In genomic region chr2:238263204-238264071, GRCh38 we compare ENCODE assay signal across 8 cellular contexts. TPM values are rescaled to one million over a fixed set of nuclear protein-coding genes. Genes with fewer than 3 reads are reported as not detected.
DNase-seq lines count a peak whose midpoint lies in the region; ATAC-seq, FAIRE-seq and TF ChIP-seq lines count a peak whose summit lies in the region.

No MANE protein-coding gene starts in this region.

- peak; percentile 29 for DNase-seq in NCI-H2171 (lab: John Stamatoyannopoulos, UW)
- DNase-seq in WERI-Rb-1, result peak; percentile 91
- DNase-seq in caudate nucleus (lab: John Stamatoyannopoulos, UW), result peak in 60 of 61 donors; percentile 24 to 95 (median 82)
- DNase-seq in keratinocyte (ENCODE audit: low read depth, low spot score), result peak; percentile 52
- DNase-seq in stimulated activated CD4-positive, alpha-beta T cell treated with anti-CD3 and anti-CD28 coated beads, Interleukin-15, amount 100 ng/mL, for 1 hour (ENCODE audit: low read depth in 1 of 2, low spot score in 1 of 2), result peak; percentile 43 to 57

- FAIRE-seq in keratinocyte (lab: Jason Lieb, UNC), result peak; percentile 89

- H2AFZ ChIP-seq in ACC112 (ENCODE audit: low read length, unreplicated experiment) (peak overlapping the region; percentile 62), keratinocyte (ENCODE audit: control insufficient read depth, low read length) (no peak overlapping the region)

- TF ChIP-seq CTCF in WERI-Rb-1 (IDR thresholded peaks at IDR 0.05; ENCODE audit: low read depth, low read length) (peak; percentile 89), keratinocyte (optimal IDR thresholded peaks at IDR 0.05 in 1 of 3, IDR thresholded peaks at IDR 0.05 in 1 of 3, conservative IDR thresholded peaks at IDR 0.05 in 1 of 3; ENCODE audit: extremely low read depth in 1 of 3, insufficient read depth in 2 of 3, low read length in 3 of 3) (peak; percentile 76 to 93 (median 80))

- H3K79me2 ChIP-seq in ACC112 (ENCODE audit: control insufficient read depth, insufficient read depth, low read length, unreplicated experiment) (no peaks in the 10 kb centered on the region), keratinocyte (ENCODE audit: control insufficient read depth, insufficient read depth, low read length) (no peaks in the 10 kb centered on the region)

- ATAC-seq in GM18502 (IDR thresholded peaks at IDR 0.05; ENCODE audit: poor library complexity, unreplicated experiment) (peak; percentile 45), GM19467 (IDR thresholded peaks at IDR 0.05; ENCODE audit: unreplicated experiment) (no peak)

- H3K4me3 ChIP-seq in ACC112 (ENCODE audit: low read depth, low read length), result no peak overlapping the region
- H3K4me3 ChIP-seq in WERI-Rb-1 (ENCODE audit: low read depth, low read length), result no peak overlapping the region
- no peak overlapping the region for H3K4me3 ChIP-seq in keratinocyte (ENCODE audit: control insufficient read depth in 2 of 3, extremely low read depth in 1 of 3, insufficient read depth in 2 of 3, low read depth in 1 of 3, low read length in 3 of 3)

- peak overlapping the region; percentile 27; the same call in 1 of the 2 replicates for H3K27ac ChIP-seq in ACC112 (ENCODE audit: low read depth, low read length)
- no peak overlapping the region for H3K27ac ChIP-seq in WERI-Rb-1
- H3K27ac ChIP-seq in caudate nucleus (ENCODE audit: low read depth, low read length), result no peak overlapping the region
- no peak overlapping the region for H3K27ac ChIP-seq in keratinocyte (ENCODE audit: control insufficient read depth, insufficient read depth, low read length)

- H3K36me3 ChIP-seq in ACC112 (ENCODE audit: insufficient read depth, low read length) (no peaks in the 10 kb centered on the region), WERI-Rb-1 (peaks cover 11% of the 10 kb centered on the region), keratinocyte (ENCODE audit: control insufficient read depth in 2 of 2, extremely low read depth in 1 of 2, insufficient read depth in 2 of 2, low read length in 2 of 2) (peaks cover 0 to 10% of the 10 kb centered on the region in 2 experiments)

- no peaks in the 10 kb centered on the region for H4K20me1 ChIP-seq in keratinocyte (ENCODE audit: control insufficient read depth, extremely low read depth, insufficient read depth, low read length)

- peaks cover 4% of the 10 kb centered on the region for H3K4me1 ChIP-seq in ACC112 (ENCODE audit: control insufficient read depth, insufficient read depth, low read length, unreplicated experiment)
- H3K4me1 ChIP-seq in keratinocyte (ENCODE audit: control insufficient read depth, extremely low read depth, insufficient read depth, low read length), result peaks cover 19% of the 10 kb centered on the region

- dilution Hi-C loops in keratinocyte (cut with MboI; ENCODE audit: extremely low pct_ligation_motif_present, low sequenced_read_pairs), result no loop called here

- H3K9me1 ChIP-seq in keratinocyte (ENCODE audit: control insufficient read depth, extremely low read depth, insufficient read depth, low read length), result no peaks in the 10 kb centered on the region

- H3K9me3 ChIP-seq in WERI-Rb-1 (ENCODE audit: severe bottlenecking), result no peaks in the 10 kb centered on the region
- H3K9me3 ChIP-seq in keratinocyte (ENCODE audit: control insufficient read depth, low read depth, low read length), result no peaks in the 10 kb centered on the region

- H3K9ac ChIP-seq in keratinocyte (ENCODE audit: control insufficient read depth, extremely low read depth, insufficient read depth, low read length), result no peak overlapping the region

- no peak overlapping the region for H3K4me2 ChIP-seq in keratinocyte (ENCODE audit: control insufficient read depth, extremely low read depth, insufficient read depth, low read depth, low read length)

- H3K27me3 ChIP-seq in ACC112 (ENCODE audit: insufficient read depth, low read length) (no peaks in the 10 kb centered on the region), WERI-Rb-1 (ENCODE audit: insufficient read depth, low read depth, severe bottlenecking) (no peaks in the 10 kb centered on the region), keratinocyte (ENCODE audit: control insufficient read depth, extremely low read depth, insufficient read depth, low read length) (no peaks in the 10 kb centered on the region)

RNA-seq across cellular contexts. Expression of gene HES6, which starts 23.6 kb away (rescaled TPM):
- polyA plus RNA-seq in keratinocyte, result 0.76 to 0.80 TPM (median 0.77 TPM) in 3 replicates
- 0.49 TPM for polyA plus RNA-seq in keratinocyte (2011; ENCODE audit: low read depth)
- 0.23 and 0.66 TPM in 2 replicates for polyA plus RNA-seq in keratinocyte (2011; cell fraction: cytosol; rRNA removed)
- polyA plus RNA-seq in keratinocyte (2011; cell fraction: nucleus; rRNA removed), result 0.90 and 1.2 TPM in 2 replicates
- 1.3 and 1.7 TPM in 2 replicates for polyA plus RNA-seq in keratinocyte (2012; ENCODE audit: low replicate concordance)
- 0.26 to 0.89 TPM in 2 of 3 replicates, not detected in the other for polyA minus RNA-seq in keratinocyte
- not detected for polyA minus RNA-seq in keratinocyte (2011; cell fraction: cytosol; rRNA and poly(A)+ RNA removed)
- polyA minus RNA-seq in keratinocyte (2011; cell fraction: nucleus; rRNA and poly(A)+ RNA removed), result not detected in 2 replicates

RNA-seq across cellular contexts. Expression of gene PER2, which starts 25.0 kb away (rescaled TPM):
- 0.68 to 2.0 TPM (median 1.6 TPM) in 3 replicates for polyA plus RNA-seq in keratinocyte
- 3.1 TPM for polyA plus RNA-seq in keratinocyte (2011; ENCODE audit: low read depth)
- polyA plus RNA-seq in keratinocyte (2011; cell fraction: cytosol; rRNA removed), result 0.69 and 0.90 TPM in 2 replicates
- 4.1 and 5.4 TPM in 2 replicates for polyA plus RNA-seq in keratinocyte (2011; cell fraction: nucleus; rRNA removed)
- 1.9 and 2.4 TPM in 2 replicates for polyA plus RNA-seq in keratinocyte (2012; ENCODE audit: low replicate concordance)
- 2.6 to 6.8 TPM (median 3.8 TPM) in 3 replicates for polyA minus RNA-seq in keratinocyte
- polyA minus RNA-seq in keratinocyte (2011; cell fraction: cytosol; rRNA and poly(A)+ RNA removed), result 0.96 TPM
- polyA minus RNA-seq in keratinocyte (2011; cell fraction: nucleus; rRNA and poly(A)+ RNA removed), result 3.4 and 8.0 TPM in 2 replicates

RNA-seq across cellular contexts. Expression of gene TRAF3IP1, which starts 56.9 kb away (rescaled TPM):
- polyA plus RNA-seq in keratinocyte, result 6.4 to 7.0 TPM (median 7.0 TPM) in 3 replicates
- 32.3 TPM for polyA plus RNA-seq in keratinocyte (2011; ENCODE audit: low read depth)
- 7.0 and 7.4 TPM in 2 replicates for polyA plus RNA-seq in keratinocyte (2011; cell fraction: cytosol; rRNA removed)
- 11.4 and 12.1 TPM in 2 replicates for polyA plus RNA-seq in keratinocyte (2011; cell fraction: nucleus; rRNA removed)
- polyA plus RNA-seq in keratinocyte (2012; ENCODE audit: low replicate concordance), result 9.2 and 16.0 TPM in 2 replicates
- 6.4 to 28.3 TPM (median 14.0 TPM) in 3 replicates for polyA minus RNA-seq in keratinocyte
- 3.6 TPM for polyA minus RNA-seq in keratinocyte (2011; cell fraction: cytosol; rRNA and poly(A)+ RNA removed)
- 4.5 and 8.9 TPM in 2 replicates for polyA minus RNA-seq in keratinocyte (2011; cell fraction: nucleus; rRNA and poly(A)+ RNA removed)

RNA-seq across cellular contexts. Expression of gene ILKAP, which starts 59.9 kb away (rescaled TPM):
- polyA plus RNA-seq in keratinocyte, result 30.6 to 39.1 TPM (median 37.5 TPM) in 3 replicates
- 18.1 TPM for polyA plus RNA-seq in keratinocyte (2011; ENCODE audit: low read depth)
- 22.5 and 23.0 TPM in 2 replicates for polyA plus RNA-seq in keratinocyte (2011; cell fraction: cytosol; rRNA removed)
- polyA plus RNA-seq in keratinocyte (2011; cell fraction: nucleus; rRNA removed), result 56.4 and 62.5 TPM in 2 replicates
- 27.6 and 34.0 TPM in 2 replicates for polyA plus RNA-seq in keratinocyte (2012; ENCODE audit: low replicate concordance)
- polyA minus RNA-seq in keratinocyte, result 13.5 to 31.6 TPM (median 18.7 TPM) in 3 replicates
- polyA minus RNA-seq in keratinocyte (2011; cell fraction: cytosol; rRNA and poly(A)+ RNA removed), result 10.6 TPM
- polyA minus RNA-seq in keratinocyte (2011; cell fraction: nucleus; rRNA and poly(A)+ RNA removed), result 15.0 and 22.2 TPM in 2 replicates

Comparison
In these comparisons a context has a peak if more than half of its experiments do, and no peak if none do; other contexts are left out.
1. DNase-seq: peak in every context shown above with its lines; median percentile 91 in WERI-Rb-1; 82 in caudate nucleus; 52 in keratinocyte; 50 in stimulated activated CD4-positive, alpha-beta T cell treated with anti-CD3 and anti-CD28 coated beads, Interleukin-15, amount 100 ng/mL, for 1 hour; 29 in NCI-H2171.